In the genomic region with DNA sequence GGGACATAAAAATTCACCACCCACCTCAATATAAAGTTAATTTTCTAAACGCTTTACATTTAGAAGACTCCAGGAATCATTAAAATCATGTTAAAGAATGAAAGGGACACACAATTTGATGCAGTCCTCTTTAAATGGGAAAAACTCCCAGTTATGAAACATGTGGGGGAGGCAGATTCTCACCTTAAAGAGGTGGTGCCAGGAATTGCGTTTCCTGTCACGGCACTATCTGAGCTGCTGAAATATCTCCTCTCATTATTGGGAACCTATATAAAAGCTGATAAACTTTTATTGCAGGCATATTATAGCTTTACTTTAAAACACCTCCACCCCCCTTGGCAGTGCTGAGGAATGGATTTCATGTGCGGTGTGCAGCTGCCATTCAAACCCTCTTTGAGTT, we compare ENCODE assay signal across 19 cellular contexts.
"Had no signal": no experiment of that assay in that cellular context is flagged by ENCODE, and none has a peak within 500 bp of the region (broad histone marks: within the 10 kb centered on the region; RNA-seq: fewer than 3 reads in every experiment).

No MANE protein-coding gene starts in this region.

- DNase-seq: stimulated activated CD4-positive, alpha-beta T cell treated with anti-CD3 and anti-CD28 coated beads, Interleukin-2, amount 100 ng/mL, for 48 hours; stimulated activated CD4-positive, alpha-beta T cell treated with anti-CD3 and anti-CD28 coated beads, Interleukin-4, amount 100 ng/mL, for 1 hour; stimulated activated CD4-positive, alpha-beta T cell treated with anti-CD3 and anti-CD28 coated beads, Interleukin-4, amount 100 ng/mL, for 24 hours; stimulated activated CD4-positive, alpha-beta T cell treated with anti-CD3 and anti-CD28 coated beads, Interleukin-4, amount 100 ng/mL, for 4 hours; stimulated activated CD8-positive, alpha-beta memory T cell treated with anti-CD3 and anti-CD28 coated beads, Interleukin-4, amount 100 ng/mL, for 48 hours; stimulated activated naive B cell treated with anti-CD40 and anti-IgM and Interleukin-4, amounts not matched to agents 10 μg/mL and 1 μg/mL and 100 μg/mL, for 72 hours; stimulated activated naive CD4-positive, alpha-beta T cell; stimulated activated naive CD4-positive, alpha-beta T cell treated with Interleukin-2 at 50 U/mL for 16 hours; stimulated activated naive CD8-positive, alpha-beta T cell treated with anti-CD3 and anti-CD28 coated beads, Interleukin-15, amount 100 ng/mL, for 72 hours; stimulated activated naive CD8-positive, alpha-beta T cell treated with anti-CD3 and anti-CD28 coated beads, Interleukin-15, Interleukin-2, amounts not matched to agents 100 U/mL and 50 U/mL, for 24 hours; stomach; substantia nigra; testis; thyroid gland; tibial artery; transverse colon; upper lobe of left lung; upper lobe of right lung; uterus had no signal
